ENCODE assay signal across 8 cellular contexts in genomic region chr18:47928466-47928865, GRCh38. TPM values are rescaled to one million over a fixed set of nuclear protein-coding genes. Genes with fewer than 3 reads are reported as not detected.
DNase-seq lines count a peak whose midpoint lies in the region; ATAC-seq and TF ChIP-seq lines count a peak whose summit lies in the region.

No MANE protein-coding gene starts in this region.

- H3K9me3 ChIP-seq in OCI-LY7 (ENCODE audit: low read length) (no peaks in the 10 kb centered on the region), duodenal mucosa (ENCODE audit: control insufficient read depth in 1 of 2, low read length in 2 of 2) (no peaks in the 10 kb centered on the region), neural cell (ENCODE audit: low read length) (no peaks in the 10 kb centered on the region)

- no peak for TF ChIP-seq RAD21 in neural cell (conservative IDR thresholded peaks at IDR 0.05)

- no peak overlapping the region for H3K27ac ChIP-seq in OCI-LY7 (ENCODE audit: low read depth, low read length, poor library complexity, severe bottlenecking)
- H3K27ac ChIP-seq in duodenal mucosa (ENCODE audit: low read depth, low read length), result no peak overlapping the region
- H3K27ac ChIP-seq in neural cell (ENCODE audit: low read length), result no peak overlapping the region

- POLR2A ChIA-PET in OCI-LY7 (lab: Charles Lee), result interaction anchor here (0.6 kb wide), 1 partner anchor 43 kb away, joined by 3 read pairs; no protein-coding TSS in a partner anchor

- no TSS peak for BruUV-seq in OCI-LY7 (replicated peaks; lab: Mats Ljungman, UMichigan)

- H3K9ac ChIP-seq in duodenal mucosa (ENCODE audit: low read depth in 1 of 2, low read length in 2 of 2), result no peak overlapping the region
- no peak overlapping the region for H3K9ac ChIP-seq in neural cell (ENCODE audit: low read length)

- H4K20me1 ChIP-seq in OCI-LY7 (ENCODE audit: insufficient read depth, low read length), result peaks cover 20% of the 10 kb centered on the region
- H4K20me1 ChIP-seq in neural cell (ENCODE audit: insufficient read depth), result peaks cover 5% of the 10 kb centered on the region

- DNase-seq in OCI-LY7 (ENCODE audit: low spot score) (no peak), GDM1 (lab: John Stamatoyannopoulos, UW) (no peak), UCSD-AML1 (lab: John Stamatoyannopoulos, UW; ENCODE audit: unreplicated experiment) (no peak)

- no peak for TF ChIP-seq EP300 in neural cell (conservative IDR thresholded peaks at IDR 0.05; ENCODE audit: poor library complexity, severe bottlenecking)

- H3K9me2 ChIP-seq in OCI-LY7 (ENCODE audit: insufficient read depth, low read length), result no peaks in the 10 kb centered on the region
- H3K9me2 ChIP-seq in neural cell (ENCODE audit: insufficient read depth, low read length), result no peaks in the 10 kb centered on the region

- H3K4me3 ChIP-seq in GM08714 (ENCODE audit: low read length), result peak overlapping the region; percentile 95; the same call in 1 of the 2 replicates
- peak overlapping the region; percentile 80 for H3K4me3 ChIP-seq in OCI-LY7 (ENCODE audit: low read depth, low read length, poor library complexity, severe bottlenecking)
- peak overlapping the region; percentile 21 to 78 for H3K4me3 ChIP-seq in duodenal mucosa (ENCODE audit: low read depth in 1 of 2, low read length in 2 of 2)
- H3K4me3 ChIP-seq in neural cell (ENCODE audit: low read length), result peak overlapping the region; percentile 96

- peaks cover 4% of the 10 kb centered on the region for H3F3A ChIP-seq in neural cell (ENCODE audit: insufficient read depth, low read length, poor library complexity, severe bottlenecking)

- H3K27me3 ChIP-seq in duodenal mucosa (ENCODE audit: control insufficient read depth in 1 of 2, insufficient read depth in 2 of 2, low read length in 2 of 2) (no peaks in the 10 kb centered on the region), neural cell (ENCODE audit: insufficient read depth, low read depth, low read length) (no peaks in the 10 kb centered on the region)

- H3K4me2 ChIP-seq in OCI-LY7 (ENCODE audit: low read length), result peak overlapping the region; percentile 95
- H3K4me2 ChIP-seq in neural cell (ENCODE audit: low read length), result peak overlapping the region; percentile 98

- CTCF ChIA-PET in OCI-LY7 (lab: Charles Lee; ENCODE audit: unreplicated experiment), result no interaction called here

- no peak overlapping the region for H2AFZ ChIP-seq in OCI-LY7 (ENCODE audit: low read length)
- no peak overlapping the region for H2AFZ ChIP-seq in neural cell (ENCODE audit: low read depth, low read length)

- H3K4me1 ChIP-seq in OCI-LY7 (ENCODE audit: insufficient read depth, low read length, poor library complexity, severe bottlenecking) (peaks cover 22% of the 10 kb centered on the region), duodenal mucosa (ENCODE audit: control insufficient read depth in 1 of 2, insufficient read depth in 2 of 2, low read length in 2 of 2) (peaks cover 18 to 33% of the 10 kb centered on the region in 2 donors)

- H3K79me2 ChIP-seq in OCI-LY7 (ENCODE audit: insufficient read depth, low read depth, low read length) (peaks cover 65% of the 10 kb centered on the region), neural cell (replicated peaks; ENCODE audit: insufficient read depth, low read length) (peaks cover 66% of the 10 kb centered on the region)

- no peak for TF ChIP-seq CTCF in OCI-LY7 (conservative IDR thresholded peaks at IDR 0.05; ENCODE audit: low read length)
- no peak for TF ChIP-seq CTCF in neural cell (IDR thresholded peaks at IDR 0.05; ENCODE audit: poor library complexity, severe bottlenecking)

- intact Hi-C loops in OCI-LY7 (cut with micrococcal nuclease; ENCODE audit: unreplicated experiment), result no loop called here

- H3K36me3 ChIP-seq in OCI-LY7 (ENCODE audit: insufficient read depth, low read length) (peaks cover 3% of the 10 kb centered on the region; the same call in 1 of the 2 replicates), duodenal mucosa (ENCODE audit: control insufficient read depth in 1 of 2, insufficient read depth in 2 of 2, low read length in 2 of 2) (no peaks in the 10 kb centered on the region), neural cell (ENCODE audit: insufficient read depth, low read length) (no peaks in the 10 kb centered on the region)

- ATAC-seq in HG02588 (IDR thresholded peaks at IDR 0.05; ENCODE audit: unreplicated experiment) (no peak), HG03521 (IDR thresholded peaks at IDR 0.05; ENCODE audit: unreplicated experiment) (no peak)

TF ChIP-seq in neural cell, 6 proteins besides CTCF, POLR2A, EP300 and RAD21:
- TF ChIP-seq TAF1 (IDR thresholded peaks at IDR 0.05; ENCODE audit: low read depth) (no peak), MXI1 (conservative IDR thresholded peaks at IDR 0.05; ENCODE audit: poor library complexity, severe bottlenecking) (no peak), EZH2 (IDR thresholded peaks at IDR 0.05; ENCODE audit: borderline replicate concordance, insufficient read depth, low read length, poor library complexity, severe bottlenecking) (no peak), REST (IDR thresholded peaks at IDR 0.05; ENCODE audit: borderline replicate concordance) (no peak), POLR2AphosphoS5 (IDR thresholded peaks at IDR 0.05) (no peak), SMC3 (conservative IDR thresholded peaks at IDR 0.05; ENCODE audit: poor library complexity) (no peak)
TF ChIP-seq in neural cell: peak in this region for 0.

RNA-seq across cellular contexts. Expression of gene SMAD2, which starts 2.0 kb away (rescaled TPM):
- total RNA-seq in OCI-LY7 (2014; rRNA removed; shearing (Covaris generic)), result 40.4 and 46.8 TPM in 2 replicates
- 81.1 and 84.8 TPM in 2 replicates for total RNA-seq in OCI-LY7 (2022)
- 55.6 and 64.7 TPM in 2 replicates for polyA plus RNA-seq in neural cell
- 118 and 194 TPM in 2 replicates for polyA minus RNA-seq in neural cell
